In the genomic region with DNA sequence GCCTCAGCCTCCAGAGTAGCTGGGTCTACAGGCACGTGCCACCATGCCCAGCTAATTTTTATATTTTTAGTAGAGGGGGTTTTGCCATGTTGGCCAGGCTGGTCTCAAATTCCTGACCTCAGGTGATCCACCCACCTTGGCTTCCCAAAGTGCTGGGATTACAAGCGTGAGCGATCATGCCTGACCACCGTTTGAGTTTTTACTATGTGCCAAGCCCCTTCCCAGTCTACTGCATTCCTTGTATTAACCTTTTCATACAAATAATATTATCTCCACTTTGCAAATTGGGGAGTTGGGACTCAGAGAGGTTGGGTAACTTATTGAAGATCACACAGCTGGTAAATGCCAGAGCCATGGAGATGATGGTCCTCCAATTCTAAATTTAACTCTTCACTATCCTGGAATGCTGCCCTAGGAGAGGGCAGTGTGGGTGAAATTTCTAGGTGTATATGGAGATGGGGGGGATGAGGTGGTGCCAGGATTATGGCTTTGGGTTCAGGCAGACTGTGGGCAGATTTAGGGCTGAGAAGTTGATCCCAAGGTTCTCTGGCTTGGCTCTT, we compare ENCODE assay signal across 16 cellular contexts. TPM values are rescaled to one million over a fixed set of nuclear protein-coding genes. Genes with fewer than 3 reads are reported as not detected.
A peak's percentile ranks its signal among the peaks of the same experiment; 100 is the strongest.
DNase-seq lines count a peak whose midpoint lies in the region; ATAC-seq and TF ChIP-seq lines count a peak whose summit lies in the region.
"Had no signal": no experiment of that assay in that cellular context is flagged by ENCODE, and none has a peak within 500 bp of the region (broad histone marks: within the 10 kb centered on the region; RNA-seq: fewer than 3 reads in every experiment).

No MANE protein-coding gene starts in this region.

- peaks cover 23 to 49% (median 33%) of the 10 kb centered on the region in 4 donors for H3K4me1 Mint-ChIP-seq in CD4-positive, alpha-beta memory T cell
- H3K4me1 Mint-ChIP-seq in activated T-helper 17 cell treated with anti-CD3 and anti-CD28 coated beads, Interleukin-2, amount 50 U/mL, for 72 hours, result peaks cover 25% of the 10 kb centered on the region
- H3K4me1 Mint-ChIP-seq in natural killer cell, result peaks cover 33 to 45% of the 10 kb centered on the region in 2 donors

- intact Hi-C loops in CD4-positive, alpha-beta memory T cell (cut with micrococcal nuclease), result loop anchor here (1.0 to 5.0 kb wide), 4 partner anchors 10 to 161 kb away; partner anchors contain the start of genes ABHD6, HTD2, KCTD6 and RPP14
- intact Hi-C loops in natural killer cell (cut with micrococcal nuclease), result loop anchor here (1.0 to 2.0 kb wide), 2 partner anchors 25 to 160 kb away; partner anchors contain the start of genes HTD2 and RPP14

- no peak for TF ChIP-seq CTCF in HEK293 (tag by site-specific recombination; IDR thresholded peaks at IDR 0.05)
- no peak for TF ChIP-seq CTCF in natural killer cell (IDR thresholded peaks at IDR 0.05)

- H3K27me3 ChIP-seq in CD4-positive, alpha-beta memory T cell (ENCODE audit: insufficient read depth, low read length), result no peaks in the 10 kb centered on the region
- H3K27me3 ChIP-seq: colonic mucosa had no signal

- H3K36me3 ChIP-seq in CD4-positive, alpha-beta memory T cell (ENCODE audit: insufficient read depth, low read length), result no peaks in the 10 kb centered on the region
- no peaks in the 10 kb centered on the region for H3K36me3 ChIP-seq in HEK293 (ENCODE audit: control insufficient read depth in 2 of 2, insufficient read depth in 1 of 2, low read length in 2 of 2)
- H3K36me3 ChIP-seq: colonic mucosa had no signal

- peaks cover 30% of the 10 kb centered on the region for H3K4me1 ChIP-seq in CD4-positive, alpha-beta memory T cell (ENCODE audit: insufficient read depth, low read length)
- no peaks in the 10 kb centered on the region; the same call in 1 of the 2 replicates for H3K4me1 ChIP-seq in HEK293 (ENCODE audit: control insufficient read depth, insufficient read depth, low read length)
- H3K4me1 ChIP-seq: colonic mucosa had no signal

- peaks cover 5 to 6% of the 10 kb centered on the region in 2 donors for H3K36me3 Mint-ChIP-seq in CD4-positive, alpha-beta memory T cell
- H3K36me3 Mint-ChIP-seq in activated T-helper 17 cell treated with anti-CD3 and anti-CD28 coated beads, Interleukin-2, amount 50 U/mL, for 72 hours (ENCODE audit: low read depth), result peaks cover 13% of the 10 kb centered on the region
- no peaks in the 10 kb centered on the region for H3K36me3 Mint-ChIP-seq in natural killer cell

- POLR2A ChIA-PET in CD4-positive, alpha-beta memory T cell (lab: Charles Lee; ENCODE audit: partially characterized antibody), result interaction anchor here (0.9 to 3.6 kb wide), 5 partner anchors 18 to 161 kb away, joined by 3 to 33 read pairs (median 14); partner anchors contain the start of genes HTD2, KCTD6 and RPP14
- POLR2A ChIA-PET in HEK293 (lab: Yijun Ruan, JAX), result no interaction called here

- peak overlapping the region; percentile 29 for H3K27ac ChIP-seq in CD4-positive, alpha-beta memory T cell (ENCODE audit: low read depth, low read length)
- H3K27ac ChIP-seq in HEK293 (ENCODE audit: extremely low read depth, low read depth, low read length), result no peak overlapping the region

- CTCF ChIA-PET in CD4-positive, alpha-beta memory T cell (lab: Charles Lee; ENCODE audit: partially characterized antibody), result interaction anchor here (1.0 to 6.2 kb wide), 5 partner anchors 24 to 160 kb away, joined by 3 to 50 read pairs (median 15); partner anchors contain the start of genes HTD2, KCTD6 and RPP14
- CTCF ChIA-PET in HEK293 (lab: Yijun Ruan, JAX), result interaction anchor here (0.6 to 1.6 kb wide), 3 partner anchors 10 to 130 kb away, joined by 3 to 5 read pairs (median 5); partner anchors contain the start of genes HTD2 and RPP14

- no peaks in the 10 kb centered on the region for H3K9me3 ChIP-seq in CD4-positive, alpha-beta memory T cell (ENCODE audit: control insufficient read depth in 1 of 2, low read length in 2 of 2)
- no peaks in the 10 kb centered on the region for H3K9me3 ChIP-seq in HEK293 (ENCODE audit: control insufficient read depth, insufficient read depth, low read depth, low read length)
- H3K9me3 ChIP-seq: colonic mucosa, mucosa of descending colon had no signal

- no peaks in the 10 kb centered on the region for H3K27me3 Mint-ChIP-seq in CD4-positive, alpha-beta memory T cell
- H3K27me3 Mint-ChIP-seq in activated T-helper 17 cell treated with anti-CD3 and anti-CD28 coated beads, Interleukin-2, amount 50 U/mL, for 72 hours, result no peaks in the 10 kb centered on the region
- no peaks in the 10 kb centered on the region for H3K27me3 Mint-ChIP-seq in natural killer cell (ENCODE audit: low read depth in 2 of 2)

- H3K4me3 ChIP-seq in CD4-positive, alpha-beta memory T cell (ENCODE audit: low read length in 2 of 2), result no peak overlapping the region
- no peak overlapping the region for H3K4me3 ChIP-seq in HEK293 (ENCODE audit: low read depth, low read length)
- H3K4me3 ChIP-seq: mucosa of descending colon had no signal

- H3K27ac Mint-ChIP-seq in CD4-positive, alpha-beta memory T cell, result peak overlapping the region in 3 of 7 donors; percentile 72 to 79 (median 76)
- peak overlapping the region; percentile 75 for H3K27ac Mint-ChIP-seq in activated T-helper 17 cell treated with anti-CD3 and anti-CD28 coated beads, Interleukin-2, amount 50 U/mL, for 72 hours
- peak overlapping the region in 1 of 2 donors; percentile 91 for H3K27ac Mint-ChIP-seq in natural killer cell

- no peaks in the 10 kb centered on the region for H3K9me3 Mint-ChIP-seq in CD4-positive, alpha-beta memory T cell
- no peaks in the 10 kb centered on the region for H3K9me3 Mint-ChIP-seq in activated T-helper 17 cell treated with anti-CD3 and anti-CD28 coated beads, Interleukin-2, amount 50 U/mL, for 72 hours
- H3K9me3 Mint-ChIP-seq in natural killer cell, result no peaks in the 10 kb centered on the region

- H3K4me3 Mint-ChIP-seq in CD4-positive, alpha-beta memory T cell, result peak overlapping the region in 7 of 8 donors; percentile 58 to 85 (median 75)
- peak overlapping the region; percentile 77 for H3K4me3 Mint-ChIP-seq in activated T-helper 17 cell treated with anti-CD3 and anti-CD28 coated beads, Interleukin-2, amount 50 U/mL, for 72 hours
- peak overlapping the region; percentile 81 for H3K4me3 Mint-ChIP-seq in natural killer cell

- no peak for ATAC-seq in activated T-helper 17 cell treated with anti-CD3 and anti-CD28 coated beads, Interleukin-2, amount 50 U/mL, for 72 hours (replicated peaks)
- ATAC-seq in natural killer cell (no peak), HG03460 (IDR thresholded peaks at IDR 0.05; ENCODE audit: unreplicated experiment) (no peak), GM21825 (IDR thresholded peaks at IDR 0.05; ENCODE audit: unreplicated experiment) (no peak), GM18867 (IDR thresholded peaks at IDR 0.05; ENCODE audit: unreplicated experiment) (no peak)

- DNase-seq in CD4-positive, alpha-beta memory T cell, result no peak
- DNase-seq in natural killer cell (no peak), NOMO-1 treated with dmso at 0.1 percent for 144 hours (lab: John Stamatoyannopoulos, UW; ENCODE audit: unreplicated experiment) (no peak)
- DNase-seq: activated CD4-positive, CD25-positive, alpha-beta regulatory T cell; activated naive CD4-positive, alpha-beta T cell; colonic mucosa; mucosa of descending colon; NCI-H1105 treated with DMSO at 0.1 percent for 48 hours; NCI-H510A; right cardiac atrium; Right ventricle myocardium superior had no signal

TF ChIP-seq in HEK293, 187 proteins besides CTCF, POLR2A, EP300 and RAD21:
- TF ChIP-seq ZNF768 (tag by site-specific recombination; IDR thresholded peaks at IDR 0.05) (0 out of 2 replicates have a peak, but pooled peaks have one; percentile 42), ZNF423 (tag by site-specific recombination; IDR thresholded peaks at IDR 0.05) (no peak), EGR2 (tag by site-specific recombination; IDR thresholded peaks at IDR 0.05; ENCODE audit: low read depth) (no peak)

RNA-seq across cellular contexts. Expression of gene PXK, which starts 1.0 kb away (rescaled TPM):
- 10 to 100 TPM; 20.0 to 20.2 TPM for total RNA-seq in CD4-positive, alpha-beta memory T cell
- polyA plus RNA-seq in CD4-positive, alpha-beta memory T cell, result 10 to 100 TPM; 23.5 to 28.7 TPM
- total RNA-seq in activated T-helper 17 cell treated with anti-CD3 and anti-CD28 coated beads, Interleukin-2, amount 50 U/mL, for 72 hours, result 10 to 100 TPM; 17.8 to 27.1 TPM
- 10 to 100 TPM; 42.1 to 53.8 (median 48.9) TPM for total RNA-seq in natural killer cell

RNA-seq across cellular contexts. Expression of gene HTD2, which starts 25.4 kb away (rescaled TPM):
- total RNA-seq in CD4-positive, alpha-beta memory T cell, result 10 to 100 TPM in 1 of 2 experiments, 1 to 10 TPM in 1; 9.2 to 10.5 TPM
- polyA plus RNA-seq in CD4-positive, alpha-beta memory T cell, result 10 to 100 TPM; 25.1 to 28.8 TPM
- 10 to 100 TPM; 10.0 to 15.1 TPM for total RNA-seq in activated T-helper 17 cell treated with anti-CD3 and anti-CD28 coated beads, Interleukin-2, amount 50 U/mL, for 72 hours
- 1 to 10 TPM; 3.3 to 5.5 (median 3.7) TPM for total RNA-seq in natural killer cell

RNA-seq across cellular contexts. Expression of gene RPP14, which starts 25.6 kb away (rescaled TPM):
- 10 to 100 TPM; 15.1 to 15.4 TPM for total RNA-seq in CD4-positive, alpha-beta memory T cell
- polyA plus RNA-seq in CD4-positive, alpha-beta memory T cell, result 1 to 10 TPM; 6.1 to 6.3 TPM
- total RNA-seq in activated T-helper 17 cell treated with anti-CD3 and anti-CD28 coated beads, Interleukin-2, amount 50 U/mL, for 72 hours, result 10 to 100 TPM; 16.1 to 19.1 TPM
- total RNA-seq in natural killer cell, result 10 to 100 TPM; 13.1 to 18.8 (median 17.0) TPM
